10 cellular contexts compared by ENCODE assay signal in the genomic region with DNA sequence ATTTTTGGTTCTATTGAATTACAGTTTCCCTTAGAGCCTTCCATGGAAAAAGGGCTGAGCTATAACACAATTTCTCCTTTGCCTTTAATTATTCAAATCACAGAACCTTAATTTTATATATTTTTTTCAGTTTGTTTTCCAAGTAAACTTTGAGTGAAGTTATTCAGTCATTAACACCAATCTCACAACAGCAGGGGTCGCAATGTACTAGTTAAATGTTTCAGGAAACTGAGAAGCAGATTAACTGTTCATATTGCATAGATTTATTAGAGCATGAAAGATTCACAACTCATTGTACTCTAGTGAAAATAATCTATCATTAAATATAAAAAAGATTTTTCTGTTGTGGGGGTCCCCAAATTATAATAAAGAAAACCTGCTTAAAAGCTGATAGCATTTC.
DNase-seq lines count a peak whose midpoint lies in the region; ATAC-seq, FAIRE-seq and TF ChIP-seq lines count a peak whose summit lies in the region.
"Had no signal": no experiment of that assay in that cellular context is flagged by ENCODE, and none has a peak within 500 bp of the region (broad histone marks: within the 10 kb centered on the region; RNA-seq: fewer than 3 reads in every experiment).

No MANE protein-coding gene starts in this region.

- FAIRE-seq in GM12878 (lab: Jason Lieb, UNC) = no peak

- H3K36me3 Mint-ChIP-seq in nephron (ENCODE audit: low read depth) = peaks cover 17% of the 10 kb centered on the region

- in situ Hi-C loops in GM12878 (cut with MboI) = no loop called here

- no peaks in the 10 kb centered on the region; the same call in 2 of the 3 replicates for H3K9me3 ChIP-seq in GM12878 (replicated peaks; ENCODE audit: control insufficient read depth, insufficient read depth, low read length)

- peaks cover 8% of the 10 kb centered on the region for H3K9me3 Mint-ChIP-seq in nephron

- peak; percentile 13 to 46 (median 25); a peak in 3 of 6 replicates for TF ChIP-seq CTCF in GM12878 (IDR thresholded peaks at IDR 0.05 in 2 of 3, conservative IDR thresholded peaks at IDR 0.05 in 1 of 3; ENCODE audit: control insufficient read depth in 2 of 3, extremely low read depth in 1 of 3, insufficient read depth in 1 of 3, low read depth in 3 of 3, low read length in 3 of 3)
- TF ChIP-seq CTCF in nephron (IDR thresholded peaks at IDR 0.05; ENCODE audit: unreplicated experiment in 3 of 3) = peak; percentile 49 to 63 (median 52)
- TF ChIP-seq CTCF in GM10248 (IDR thresholded peaks at IDR 0.05; ENCODE audit: control extremely low read depth, extremely low read depth, low read depth, missing control alignments) = no peak

- WGBS in GM12878 (ENCODE audit: insufficient coverage, insufficient replicate concordance, low lambda C conversion rate, missing lambda C conversion rate) = 96% methylated on average over 1 of the region's 1 CpG

- SMC1A ChIA-PET in GM12878 (lab: Charles Lee; ENCODE audit: uncharacterized antibody, unreplicated experiment) = interaction anchor here (0.9 to 2.4 kb wide), 11 partner anchors 10 to 865 kb away, joined by 3 to 11 read pairs (median 4); no protein-coding TSS in a partner anchor

- no peaks in the 10 kb centered on the region for H3K4me1 ChIP-seq in GM12878 (ENCODE audit: control insufficient read depth, insufficient read depth, low read length)
- H3K4me1 ChIP-seq: parathyroid adenoma had no signal

- DNase-seq in NCI-H1436 (lab: John Stamatoyannopoulos, UW) = peak; percentile 6
- DNase-seq in NCI-H1436 treated with DMSO at 0.1 percent for 48 hours (lab: John Stamatoyannopoulos, UW) = no peak
- peak; percentile 78 for DNase-seq in NAMALWA (ENCODE audit: low spot score)
- no peak for DNase-seq in GM12878 (ENCODE audit: low read depth, low spot score)
- no peak for DNase-seq in GM10248 (ENCODE audit: extremely low spot score)

- no peaks in the 10 kb centered on the region for H3K79me2 ChIP-seq in GM12878 (ENCODE audit: control insufficient read depth, insufficient read depth, low read length)

- no peak overlapping the region for H3K9ac ChIP-seq in GM12878 (ENCODE audit: control insufficient read depth, insufficient read depth, low read length)
- H3K9ac ChIP-seq: parathyroid adenoma had no signal

- no peak overlapping the region for H3K4me2 ChIP-seq in GM12878 (ENCODE audit: control insufficient read depth, insufficient read depth)

- POLR2A ChIA-PET in GM12878 (lab: Charles Lee) (interaction anchor here (1.1 kb wide), 1 partner anchor 57 kb away, joined by 3 read pairs; no protein-coding TSS in a partner anchor), GM10248 (lab: Yijun Ruan, JAX) (no interaction called here)

- intact Hi-C loops in GM12878 (cut with micrococcal nuclease; ENCODE audit: unreplicated experiment) = loop anchor here (5.0 kb wide), 1 partner anchor 62 kb away; the partner anchor contains the start of gene KIFAP3

- no peaks in the 10 kb centered on the region for H4K20me1 ChIP-seq in GM12878 (ENCODE audit: control insufficient read depth, insufficient read depth)

- H3K27me3 Mint-ChIP-seq in nephron (ENCODE audit: low read depth) = no peaks in the 10 kb centered on the region
- H3K27me3 Mint-ChIP-seq: CD4-positive, alpha-beta T cell had no signal

- peak; percentile 53; the same call in 2 of the 3 replicates for ATAC-seq in GM12878
- no peak for ATAC-seq in GM21515 (IDR thresholded peaks at IDR 0.05; ENCODE audit: unreplicated experiment)
- ATAC-seq in GM21526 (IDR thresholded peaks at IDR 0.05; ENCODE audit: low FRiP score, unreplicated experiment) = no peak

- no peak for TF ChIP-seq POLR2A in GM12878 (IDR thresholded peaks at IDR 0.05; ENCODE audit: low read depth, low read length)

- no peak overlapping the region for H2AFZ ChIP-seq in GM12878 (ENCODE audit: control insufficient read depth, low read depth, low read length)
- H2AFZ ChIP-seq: parathyroid adenoma had no signal

- peak; percentile 84 for TF ChIP-seq RAD21 in GM12878 (IDR thresholded peaks at IDR 0.05; ENCODE audit: insufficient read depth, low read depth, low read length)

- BruUV-seq in GM12878 (replicated peaks; lab: Mats Ljungman, UMichigan) = no TSS peak

- H3K4me1 Mint-ChIP-seq in nephron = no peaks in the 10 kb centered on the region

- CTCF ChIA-PET in GM12878 (lab: Yijun Ruan, JAX) (interaction anchor here (0.7 to 3.4 kb wide), 8 partner anchors 56 to 754 kb away, joined by 3 to 19 read pairs (median 4); partner anchors contain the start of gene KIFAP3), GM10248 (lab: Yijun Ruan, JAX) (interaction anchor here (1.3 kb wide), 1 partner anchor 15 kb away, joined by 3 read pairs; no protein-coding TSS in a partner anchor)

- no peak overlapping the region for H3K4me3 Mint-ChIP-seq in nephron
- H3K4me3 Mint-ChIP-seq: CD4-positive, alpha-beta T cell had no signal

- H3K27ac ChIP-seq in GM12878 (ENCODE audit: control insufficient read depth, insufficient read depth) = no peak overlapping the region
- H3K27ac ChIP-seq: parathyroid adenoma had no signal

- H3K27ac Mint-ChIP-seq in nephron = no peak overlapping the region
- H3K27ac Mint-ChIP-seq: CD4-positive, alpha-beta T cell had no signal

- H3K4me3 ChIP-seq in GM12878 = no peak overlapping the region

- no peak for TF ChIP-seq EP300 in GM12878 (IDR thresholded peaks at IDR 0.05; ENCODE audit: borderline replicate concordance in 1 of 2, control insufficient read depth in 1 of 2, low read depth in 2 of 2, low read length in 2 of 2)

- no peaks in the 10 kb centered on the region for H3K27me3 ChIP-seq in GM12878 (replicated peaks in 1 of 2; ENCODE audit: control insufficient read depth in 2 of 2, insufficient read depth in 2 of 2, low read length in 1 of 2)

- RAD21 ChIA-PET in GM12878 (lab: Charles Lee; ENCODE audit: unreplicated experiment) = interaction anchor here (0.7 to 2.1 kb wide), 6 partner anchors 8 to 681 kb away, joined by 3 to 5 read pairs (median 4); no protein-coding TSS in a partner anchor

- H3K36me3 ChIP-seq in GM12878 (ENCODE audit: control insufficient read depth in 2 of 2, insufficient read depth in 2 of 2, low read length in 1 of 2) = no peaks in the 10 kb centered on the region; a peak in 1 of 4 replicates

TF ChIP-seq in GM12878, 131 proteins besides CTCF, POLR2A, EP300 and RAD21:
- TF ChIP-seq TCF3 (IDR thresholded peaks at IDR 0.05; ENCODE audit: borderline replicate concordance, insufficient read depth, low read depth, low read length) (no peak), SMC3 (IDR thresholded peaks at IDR 0.05; ENCODE audit: borderline replicate concordance, low read length) (peak; percentile 62; the same call in 1 of the 2 replicates)

Comparison
In these comparisons a context has a peak if more than half of its experiments do, and no peak if none do; other contexts are left out.
1. DNase-seq: peak in NCI-H1436 (single experiment) and NAMALWA (single experiment); none in NCI-H1436 treated with DMSO at 0.1 percent for 48 hours (single experiment), GM12878 (single experiment) and GM10248 (single experiment).